Comparison of ENCODE assay signal across 8 cellular contexts in genomic region chr6:28225056-28225834, GRCh38. TPM values are rescaled to one million over a fixed set of nuclear protein-coding genes. Genes with fewer than 3 reads are reported as not detected.
DNase-seq lines count a peak whose midpoint lies in the region; ATAC-seq lines count a peak whose summit lies in the region.

TSS of gene ZSCAN9 (plus strand) at chr6:28225275. CDS start at chr6:28227085, 1,810 bp downstream.

- DNase-seq in activated gamma-delta T cell treated with Interleukin-2 at 50 U/mL for 16 hours (peak; percentile 49), activated gamma-delta T cell (lab: John Stamatoyannopoulos, UW) (no peak), NCI-H1417 (lab: John Stamatoyannopoulos, UW) (peak; percentile 81 to 92 (median 88)), SW 1271 (lab: John Stamatoyannopoulos, UW) (peak; percentile 77 to 92), cerebellar cortex (ENCODE audit: low spot score) (peak; percentile 93), inferior parietal cortex (ENCODE audit: extremely low spot score) (peak; percentile 76)

- H3K27me3 ChIP-seq in skeletal muscle satellite cell (ENCODE audit: control insufficient read depth, insufficient read depth, low read length): peaks cover 7% of the 10 kb centered on the region

- H3K4me3 ChIP-seq in skeletal muscle satellite cell (ENCODE audit: low read length): peak within 1 kb of the TSS; percentile 96

- H3K4me1 ChIP-seq in skeletal muscle satellite cell (ENCODE audit: control insufficient read depth, insufficient read depth, low read length): peaks cover 12% of the 10 kb centered on the region

- peak; percentile 92 for ATAC-seq in HG02642 (IDR thresholded peaks at IDR 0.05; ENCODE audit: poor library complexity, unreplicated experiment)

- H3K4me2 ChIP-seq in skeletal muscle satellite cell (ENCODE audit: low read length): peak within 1 kb of the TSS; percentile 88

- peak within 1 kb of the TSS; percentile 92 for H3K9ac ChIP-seq in skeletal muscle satellite cell (ENCODE audit: low read depth, low read length)

- H3K9me3 ChIP-seq in skeletal muscle satellite cell (replicated peaks; ENCODE audit: low read length): no peaks in the 10 kb centered on the region

- H3K36me3 ChIP-seq in skeletal muscle satellite cell (ENCODE audit: insufficient read depth, low read length): peaks cover 29% of the 10 kb centered on the region

RNA-seq across cellular contexts. Expression of gene ZSCAN9, which starts in this region (rescaled TPM):
- 6.3 and 9.2 TPM in 2 replicates for total RNA-seq in skeletal muscle satellite cell (2012; rRNA removed)
